Comparison of ENCODE assay signal across 9 cellular contexts in the genomic region with DNA sequence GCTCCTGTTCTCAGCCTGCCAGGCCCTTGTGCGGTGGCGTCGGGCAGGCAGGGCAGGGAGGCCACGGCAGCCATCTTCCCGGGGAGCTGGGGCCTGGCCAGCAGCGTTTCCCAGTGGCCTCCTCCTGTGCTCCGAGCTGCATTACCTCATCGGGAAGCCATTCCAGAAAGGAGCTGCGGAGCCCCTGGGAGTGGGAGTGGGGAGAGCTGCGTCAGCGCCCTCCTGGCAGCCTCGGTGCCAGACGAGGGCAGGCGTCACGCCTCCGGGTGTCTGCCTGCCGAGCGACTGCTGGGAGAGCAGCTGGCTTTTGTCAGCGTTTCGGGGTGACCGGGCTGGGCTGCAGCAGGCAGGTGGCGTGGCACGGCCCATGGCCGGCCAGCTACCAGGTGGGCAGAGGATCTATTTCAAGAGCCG. TPM values are rescaled to one million over a fixed set of nuclear protein-coding genes. Genes with fewer than 3 reads are reported as not detected.
DNase-seq lines count a peak whose midpoint lies in the region; ATAC-seq and TF ChIP-seq lines count a peak whose summit lies in the region.
"Had no signal": no experiment of that assay in that cellular context is flagged by ENCODE, and none has a peak within 500 bp of the region (broad histone marks: within the 10 kb centered on the region; RNA-seq: fewer than 3 reads in every experiment).

No MANE protein-coding gene starts in this region.

- no peak overlapping the region for H3K23ac ChIP-seq in trophoblast cell (ENCODE audit: low read length)

- H4K20me1 ChIP-seq in PC-9 (ENCODE audit: insufficient read depth): no peaks in the 10 kb centered on the region

- H3K79me1 ChIP-seq in trophoblast cell (ENCODE audit: low read length): peaks cover 4% of the 10 kb centered on the region

- peak overlapping the region; percentile 44 for H4K8ac ChIP-seq in trophoblast cell (ENCODE audit: low read depth, low read length)

- no peak overlapping the region for H3K4ac ChIP-seq in trophoblast cell (ENCODE audit: low read depth, low read length)

- no peak overlapping the region for H2BK5ac ChIP-seq in trophoblast cell (ENCODE audit: low read depth, low read length, poor library complexity)

- H3K9me2 ChIP-seq in PC-9 (ENCODE audit: insufficient read depth): no peaks in the 10 kb centered on the region

- H3K18ac ChIP-seq in trophoblast cell (ENCODE audit: low read length): peak overlapping the region; percentile 65

- peak overlapping the region; percentile 73 for H3K27ac ChIP-seq in PC-9
- no peak overlapping the region for H3K27ac ChIP-seq in trophoblast cell (ENCODE audit: low read depth, low read length)

- WGBS in trophoblast cell (ENCODE audit: extremely low coverage, insufficient coverage, insufficient read length): no CpG with 5 or more reads among the region's 25 CpGs

- BruUV-seq in PC-9 (replicated peaks; lab: Mats Ljungman, UMichigan): no TSS peak

- H3K9me3 ChIP-seq in PC-9 (ENCODE audit: insufficient read depth, low read depth) (0 out of 2 replicates have a peak, but pooled peaks cover 4% of the 10 kb centered on the region), trophoblast cell (ENCODE audit: insufficient read depth, low read depth, low read length) (peaks cover 2% of the 10 kb centered on the region)

- peak overlapping the region; percentile 38 for H2BK12ac ChIP-seq in trophoblast cell (ENCODE audit: low read length)

- H3K4me1 ChIP-seq in PC-9 (replicated peaks; ENCODE audit: insufficient read depth) (peaks cover 28% of the 10 kb centered on the region), trophoblast cell (ENCODE audit: control insufficient read depth in 1 of 2, insufficient read depth in 2 of 2, low read length in 2 of 2) (peaks cover 4 to 12% of the 10 kb centered on the region in 2 experiments)

- peak overlapping the region; percentile 5 for H4K12ac ChIP-seq in trophoblast cell (ENCODE audit: low read depth, low read length)

- CTCF ChIA-PET in PC-9 (lab: Charles Lee): interaction anchor here (0.8 to 2.5 kb wide), 4 partner anchors 11 to 69 kb away, joined by 3 to 32 read pairs (median 6); no protein-coding TSS in a partner anchor

- DNase-seq in DMS 273 treated with DMSO at 0.1 percent for 48 hours (lab: John Stamatoyannopoulos, UW) (peak; percentile 54), PC-9 (peak in 1 of 2 experiments; percentile 50), fibroblast of mammary gland (ENCODE audit: low read depth) (peak; percentile 96), trophoblast cell (no peak), MV-4-11 (lab: John Stamatoyannopoulos, UW) (no peak), NCI-H82 (lab: John Stamatoyannopoulos, UW) (no peak)

- ATAC-seq in GM21529 (IDR thresholded peaks at IDR 0.05; ENCODE audit: unreplicated experiment): no peak
- ATAC-seq in HG03175 (IDR thresholded peaks at IDR 0.05; ENCODE audit: unreplicated experiment): no peak
- ATAC-seq: GM12878 had no signal

- H2AFZ ChIP-seq in PC-9: no peak overlapping the region
- H2AFZ ChIP-seq in trophoblast cell (ENCODE audit: insufficient read depth, low read length, poor library complexity): peak overlapping the region; percentile 6

- H3K14ac ChIP-seq in trophoblast cell (ENCODE audit: low read length): peak overlapping the region; percentile 1

- H3K4me2 ChIP-seq in PC-9 (peak overlapping the region; percentile 100), trophoblast cell (ENCODE audit: low read length) (no peak overlapping the region)

- intact Hi-C loops in PC-9 (cut with micrococcal nuclease; ENCODE audit: unreplicated experiment): loop anchor here (2.0 kb wide), 2 partner anchors 29 to 63 kb away; no protein-coding TSS in a partner anchor

- H3K4me3 ChIP-seq in PC-9 (no peak overlapping the region), fibroblast of mammary gland (ENCODE audit: control insufficient read depth, low read depth, low read length) (no peak overlapping the region), trophoblast cell (ENCODE audit: low read depth, low read length) (no peak overlapping the region)
- H3K4me3 ChIP-seq: GM12878 had no signal

- H3F3A ChIP-seq in PC-9 (ENCODE audit: insufficient read depth, low read depth): peaks cover 28% of the 10 kb centered on the region; the same call in 1 of the 2 replicates

- H3K9ac ChIP-seq in trophoblast cell (ENCODE audit: low read length): no peak overlapping the region

- POLR2A ChIA-PET in PC-9 (lab: Charles Lee; ENCODE audit: unreplicated experiment): no interaction called here

- H2BK120ac ChIP-seq in trophoblast cell (ENCODE audit: insufficient read depth, low read length, poor library complexity): no peak overlapping the region

- peak overlapping the region; percentile 48 for H4K91ac ChIP-seq in trophoblast cell (ENCODE audit: low read depth, low read length)

- H3K27me3 ChIP-seq in PC-9 (ENCODE audit: insufficient read depth, low read depth): no peaks in the 10 kb centered on the region
- no peaks in the 10 kb centered on the region for H3K27me3 ChIP-seq in trophoblast cell (ENCODE audit: insufficient read depth, low read length)

- H3K36me3 ChIP-seq in PC-9 (ENCODE audit: low read depth) (no peaks in the 10 kb centered on the region), trophoblast cell (ENCODE audit: control insufficient read depth in 1 of 2, insufficient read depth in 2 of 2, low read length in 2 of 2) (no peaks in the 10 kb centered on the region)

- H2AK5ac ChIP-seq in trophoblast cell (ENCODE audit: low read length): no peak overlapping the region

- no peaks in the 10 kb centered on the region for H3K79me2 ChIP-seq in PC-9 (ENCODE audit: low read depth)
- no peaks in the 10 kb centered on the region for H3K79me2 ChIP-seq in trophoblast cell (ENCODE audit: control insufficient read depth, insufficient read depth, low read length, poor library complexity)

- TF ChIP-seq CTCF in PC-9 (conservative IDR thresholded peaks at IDR 0.05) (no peak), fibroblast of mammary gland (conservative IDR thresholded peaks at IDR 0.05; ENCODE audit: control insufficient read depth, insufficient read depth, low read depth, low read length) (no peak)

RNA-seq across cellular contexts. Expression of a gene that starts 30.9 kb away (rescaled TPM):
- 66.9 and 75.5 TPM in 2 replicates for total RNA-seq in PC-9 (2021)
- polyA plus RNA-seq in trophoblast cell (2013): 5.9 and 6.1 TPM in 2 replicates
- total RNA-seq: GM12878 had no signal

Comparison
In these comparisons a context has a peak if more than half of its experiments do, and no peak if none do; other contexts are left out.
1. DNase-seq: peak in DMS 273 treated with DMSO at 0.1 percent for 48 hours (single experiment) and fibroblast of mammary gland (single experiment); none in trophoblast cell (0 of 2), MV-4-11 (single experiment) and NCI-H82 (single experiment).